In the genomic region with DNA sequence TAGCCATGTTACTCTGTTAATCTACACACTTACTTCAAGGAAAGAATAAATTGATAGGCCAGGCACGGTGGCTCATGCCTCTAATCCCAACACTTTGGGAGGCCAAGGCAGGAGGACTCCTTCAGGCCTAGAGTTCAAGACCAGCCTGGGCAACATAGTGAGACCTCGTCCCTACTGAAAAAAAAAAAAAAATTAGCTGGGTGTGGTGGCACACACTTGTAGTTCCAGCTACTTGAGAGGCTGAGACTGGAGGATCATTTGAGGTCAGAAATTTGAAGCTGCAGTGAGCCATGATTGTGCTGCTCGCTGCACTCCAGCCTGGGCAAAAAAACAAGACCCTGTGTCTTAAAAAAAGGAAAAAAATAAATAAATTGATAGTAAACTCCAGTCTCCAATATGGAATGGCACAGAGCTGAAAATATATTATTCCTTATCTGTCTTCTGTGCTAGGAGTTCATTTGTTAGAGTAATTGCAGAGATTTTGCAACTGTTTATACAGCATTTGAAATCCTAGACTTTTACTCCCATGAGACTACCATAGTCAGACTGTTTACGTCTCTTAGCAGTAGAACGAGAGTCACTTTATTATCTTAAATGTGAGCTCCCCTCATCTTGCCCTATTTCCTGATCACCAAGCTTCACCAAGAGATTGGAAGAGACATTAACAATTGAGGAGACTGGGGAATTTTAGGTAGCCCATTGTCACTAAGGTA, we compare ENCODE assay signal across 14 cellular contexts. TPM values are rescaled to one million over a fixed set of nuclear protein-coding genes. Genes with fewer than 3 reads are reported as not detected.
DNase-seq lines count a peak whose midpoint lies in the region; ATAC-seq and TF ChIP-seq lines count a peak whose summit lies in the region.
"Had no signal": no experiment of that assay in that cellular context is flagged by ENCODE, and none has a peak within 500 bp of the region (broad histone marks: within the 10 kb centered on the region; RNA-seq: fewer than 3 reads in every experiment).

No MANE protein-coding gene starts in this region.

- H3K27ac ChIP-seq in stomach smooth muscle (ENCODE audit: low read length): peak overlapping the region; percentile 4
- H3K27ac ChIP-seq: PC-9 had no signal

- no peak overlapping the region for H3K9ac ChIP-seq in stomach smooth muscle (ENCODE audit: low read length in 2 of 2)

- H3K36me3 Mint-ChIP-seq in activated B cell treated with CpG ODN at 0.5 μM for 24 hours (ENCODE audit: low read depth): no peaks in the 10 kb centered on the region
- H3K36me3 Mint-ChIP-seq: activated naive CD8-positive, alpha-beta T cell treated with anti-CD3 and anti-CD28 coated beads, Interleukin-2, amount 10 ng/mL, durations not matched to agents 7 days and 5 days had no signal

- intact Hi-C loops in activated B cell treated with CpG ODN at 0.5 μM for 24 hours (cut with micrococcal nuclease): no loop called here

- POLR2A ChIA-PET in activated B cell treated with CpG ODN at 0.5 μM for 24 hours (lab: Charles Lee): interaction anchor here (0.6 to 3.0 kb wide), 2 partner anchors 10 to 19 kb away, joined by 6 to 31 read pairs; partner anchors contain the start of gene TMEM131L

- H3K27me3 Mint-ChIP-seq in activated B cell treated with CpG ODN at 0.5 μM for 24 hours: no peaks in the 10 kb centered on the region
- H3K27me3 Mint-ChIP-seq: activated naive CD8-positive, alpha-beta T cell treated with anti-CD3 and anti-CD28 coated beads, Interleukin-2, amount 10 ng/mL, durations not matched to agents 7 days and 5 days had no signal

- no peaks in the 10 kb centered on the region for H3K9me3 ChIP-seq in stomach smooth muscle (ENCODE audit: control insufficient read depth in 2 of 2, low read length in 2 of 2)

- peaks cover 15% of the 10 kb centered on the region for H3K4me1 ChIP-seq in stomach smooth muscle (ENCODE audit: control insufficient read depth, insufficient read depth, low read length)

- no peaks in the 10 kb centered on the region for H3K27me3 ChIP-seq in stomach smooth muscle (ENCODE audit: control insufficient read depth in 1 of 2, insufficient read depth in 2 of 2, low read length in 2 of 2)

- H3K4me3 Mint-ChIP-seq in activated B cell treated with CpG ODN at 0.5 μM for 24 hours: no peak overlapping the region
- H3K4me3 Mint-ChIP-seq: activated naive CD8-positive, alpha-beta T cell treated with anti-CD3 and anti-CD28 coated beads, Interleukin-2, amount 10 ng/mL, durations not matched to agents 7 days and 5 days; T-helper 2 cell treated with Interferon-gamma antibody and Interleukin-4, amounts not matched to agents 5 μg/mL and 100 μg/mL, for 36 hours had no signal

- TF ChIP-seq CTCF in activated B cell treated with CpG ODN at 0.5 μM for 24 hours (IDR thresholded peaks at IDR 0.05): no peak

- H3K4me1 Mint-ChIP-seq in activated B cell treated with CpG ODN at 0.5 μM for 24 hours: peaks cover 34% of the 10 kb centered on the region

- DNase-seq in NCI-H748 (lab: John Stamatoyannopoulos, UW; ENCODE audit: unreplicated experiment) (peak; percentile 3), NCI-H748 treated with DMSO at 0.1 percent for 48 hours (lab: John Stamatoyannopoulos, UW) (no peak), activated B cell treated with CpG ODN at 0.5 μM for 24 hours (no peak), hepatic stellate cell (ENCODE audit: low spot score) (peak; percentile 76), OCI-M1 (lab: John Stamatoyannopoulos, UW) (no peak), NCI-H2196 treated with DMSO at 0.1 percent for 48 hours (lab: John Stamatoyannopoulos, UW; ENCODE audit: unreplicated experiment) (no peak)
- DNase-seq in activated effector memory CD4-positive, alpha-beta T cell treated with anti-CD3 and anti-CD28 coated beads, Interleukin-2, amount 50 U/mL, for 16 hours: no peak
- DNase-seq: 8988T; activated naive CD8-positive, alpha-beta T cell treated with anti-CD3 and anti-CD28 coated beads, Interleukin-2, amount 10 ng/mL, durations not matched to agents 7 days and 5 days; head of caudate nucleus; Kasumi-1; PC-9 had no signal

- no peak for ATAC-seq in activated B cell treated with CpG ODN at 0.5 μM for 24 hours (ENCODE audit: low read depth)

- H3K27ac Mint-ChIP-seq in activated B cell treated with CpG ODN at 0.5 μM for 24 hours: peak overlapping the region; percentile 30
- H3K27ac Mint-ChIP-seq: activated naive CD8-positive, alpha-beta T cell treated with anti-CD3 and anti-CD28 coated beads, Interleukin-2, amount 10 ng/mL, durations not matched to agents 7 days and 5 days; T-helper 2 cell treated with Interferon-gamma antibody and Interleukin-4, amounts not matched to agents 5 μg/mL and 100 μg/mL, for 36 hours had no signal

- H3K36me3 ChIP-seq in stomach smooth muscle (ENCODE audit: control insufficient read depth in 2 of 2, insufficient read depth in 2 of 2, low read length in 2 of 2): no peaks in the 10 kb centered on the region

- H3K9me3 Mint-ChIP-seq in activated B cell treated with CpG ODN at 0.5 μM for 24 hours: no peaks in the 10 kb centered on the region
- H3K9me3 Mint-ChIP-seq: activated naive CD8-positive, alpha-beta T cell treated with anti-CD3 and anti-CD28 coated beads, Interleukin-2, amount 10 ng/mL, durations not matched to agents 7 days and 5 days; T-helper 2 cell treated with Interferon-gamma antibody and Interleukin-4, amounts not matched to agents 5 μg/mL and 100 μg/mL, for 36 hours had no signal

- CTCF ChIA-PET in activated B cell treated with CpG ODN at 0.5 μM for 24 hours (lab: Charles Lee): no interaction called here

- H3K4me3 ChIP-seq in stomach smooth muscle (ENCODE audit: low read length in 2 of 2): no peak overlapping the region
- H3K4me3 ChIP-seq: PC-9 had no signal

RNA-seq across cellular contexts. Expression of gene TMEM131L, which starts 18.8 kb away (rescaled TPM):
- total RNA-seq in activated B cell treated with CpG ODN at 0.5 μM for 24 hours: 170 and 193 TPM in 2 replicates

Comparison
In these comparisons a context has a peak if more than half of its experiments do, and no peak if none do; other contexts are left out.
1. DNase-seq: peak in NCI-H748 (single experiment) and hepatic stellate cell (single experiment); none in NCI-H748 treated with DMSO at 0.1 percent for 48 hours (single experiment), activated B cell treated with CpG ODN at 0.5 μM for 24 hours (single experiment), OCI-M1 (single experiment), NCI-H2196 treated with DMSO at 0.1 percent for 48 hours (single experiment) and activated effector memory CD4-positive, alpha-beta T cell treated with anti-CD3 and anti-CD28 coated beads, Interleukin-2, amount 50 U/mL, for 16 hours (single experiment).